31 cellular contexts compared by ENCODE assay signal in the genomic region with DNA sequence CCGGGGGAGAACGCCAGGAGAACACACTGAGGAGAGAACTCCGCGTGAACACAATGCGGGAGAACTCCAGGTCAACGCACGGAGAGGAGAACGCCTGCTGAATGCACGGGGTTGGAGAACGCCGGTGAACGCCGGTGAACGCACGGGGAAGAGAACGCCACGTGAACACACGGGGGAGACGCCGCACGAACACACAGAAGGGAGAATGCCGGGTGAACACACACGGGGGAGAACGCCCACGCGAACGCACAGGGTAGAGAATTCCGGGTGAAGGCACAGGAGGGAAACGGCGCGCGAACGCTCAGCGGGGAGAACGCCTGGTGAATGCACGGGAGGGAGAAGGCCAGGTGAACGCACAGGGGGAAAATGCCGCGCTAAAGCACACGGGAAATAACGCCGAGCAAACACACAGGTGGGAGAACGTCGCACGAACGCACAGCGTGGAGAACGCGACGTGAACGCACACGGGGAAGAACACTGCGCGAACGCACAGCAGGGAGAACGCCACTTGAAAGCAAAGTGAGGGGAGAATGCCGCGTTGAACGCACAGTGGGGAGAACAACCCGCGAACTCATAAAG.
"Had no signal": no experiment of that assay in that cellular context is flagged by ENCODE, and none has a peak within 500 bp of the region (broad histone marks: within the 10 kb centered on the region; RNA-seq: fewer than 3 reads in every experiment).

No MANE protein-coding gene starts in this region.

- H3K9ac ChIP-seq: SK-N-SH had no signal

- H3K9me3 Mint-ChIP-seq: activated naive CD4-positive, alpha-beta T cell treated with anti-CD3 and anti-CD28 coated beads, Interleukin-2, amount 10 ng/mL, durations not matched to agents 7 days and 5 days; activated naive CD8-positive, alpha-beta T cell treated with anti-CD3 and anti-CD28 coated beads, Interleukin-2, amount 50 U/mL, for 24 hours; activated T-cell treated with anti-CD3 and anti-CD28 coated beads, Interleukin-2, amount 50 U/mL, for 4 hours; T-helper 1 cell treated with Interleukin-12 subunit alpha and Interleukin-12 subunit beta and Interleukin-4 antibody, amounts not matched to agents 30 μg/mL and 1 μg/mL, for 36 hours had no signal

- H3K36me3 Mint-ChIP-seq: activated CD4-positive, alpha-beta memory T cell treated with anti-CD3 and anti-CD28 coated beads for 36 hours; activated naive CD8-positive, alpha-beta T cell had no signal

- FAIRE-seq: TTC549 had no signal

- DNase-seq: activated CD4-positive, alpha-beta memory T cell treated with anti-CD3 and anti-CD28 coated beads for 36 hours; activated CD4-positive, alpha-beta T cell treated with anti-CD3 and anti-CD28 coated beads for 36 hours; activated CD4-positive, alpha-beta T cell treated with anti-CD3 and anti-CD28 coated beads, Interleukin-2, amount 50 U/mL, for 1 hour; activated CD8-positive, alpha-beta memory T cell treated with anti-CD3 and anti-CD28 coated beads, Interleukin-2, amount 50 U/mL, for 4 hours; activated effector memory CD4-positive, alpha-beta T cell treated with Interleukin-2 at 50 U/mL for 16 hours; activated naive CD4-positive, alpha-beta T cell treated with anti-CD3 and anti-CD28 coated beads, Interleukin-2, amount 10 ng/mL, durations not matched to agents 7 days and 5 days; activated naive CD8-positive, alpha-beta T cell treated with anti-CD3 and anti-CD28 coated beads, Interleukin-2, amount 50 U/mL, for 24 hours; activated T-cell treated with anti-CD3 and anti-CD28 coated beads for 4 hours; activated T-cell treated with anti-CD3 and anti-CD28 coated beads, Interleukin-2, amount 50 U/mL, for 4 hours; anterior cingulate cortex; brain microvascular endothelial cell; central memory CD4-positive, alpha-beta T cell; Karpas-422; KBM-7; NCI-H1048; NCI-H1105 treated with DMSO at 0.1 percent for 48 hours; NCI-H1436; NCI-H1694; NCI-H1930; NCI-H345; NCI-H524 treated with DMSO at 0.1 percent for 48 hours; NK-92 treated with Interleukin-12 subunit alpha and Interleukin-12 subunit beta, amount 100 ng/mL, for 24 hours; PC-3; Peyer's patch; RPMI8226; SHP77 treated with DMSO at 0.1 percent for 48 hours; SK-N-SH had no signal

- H3K27me3 Mint-ChIP-seq: activated CD4-positive, alpha-beta memory T cell treated with anti-CD3 and anti-CD28 coated beads for 36 hours; activated CD4-positive, alpha-beta T cell treated with anti-CD3 and anti-CD28 coated beads for 36 hours; activated naive CD4-positive, alpha-beta T cell treated with anti-CD3 and anti-CD28 coated beads, Interleukin-2, amount 10 ng/mL, durations not matched to agents 7 days and 5 days; activated naive CD8-positive, alpha-beta T cell; activated naive CD8-positive, alpha-beta T cell treated with anti-CD3 and anti-CD28 coated beads, Interleukin-2, amount 50 U/mL, for 24 hours had no signal

- H3K36me3 ChIP-seq: brain microvascular endothelial cell, Peyer's patch, SJSA1 had no signal

- H3K4me2 ChIP-seq: SK-N-SH had no signal

- H3K4me3 Mint-ChIP-seq: activated CD4-positive, alpha-beta memory T cell treated with anti-CD3 and anti-CD28 coated beads for 36 hours; activated CD4-positive, alpha-beta T cell treated with anti-CD3 and anti-CD28 coated beads for 36 hours; activated naive CD4-positive, alpha-beta T cell treated with anti-CD3 and anti-CD28 coated beads, Interleukin-2, amount 10 ng/mL, durations not matched to agents 7 days and 5 days; activated naive CD8-positive, alpha-beta T cell; activated naive CD8-positive, alpha-beta T cell treated with anti-CD3 and anti-CD28 coated beads, Interleukin-2, amount 50 U/mL, for 24 hours; activated T-cell treated with anti-CD3 and anti-CD28 coated beads, Interleukin-2, amount 50 U/mL, for 4 hours; T-helper 1 cell treated with Interleukin-12 subunit alpha and Interleukin-12 subunit beta and Interleukin-4 antibody, amounts not matched to agents 30 μg/mL and 1 μg/mL, for 36 hours had no signal

- ATAC-seq: activated CD4-positive, alpha-beta T cell treated with anti-CD3 and anti-CD28 coated beads for 36 hours; activated naive CD8-positive, alpha-beta T cell treated with anti-CD3 and anti-CD28 coated beads, Interleukin-2, amount 50 U/mL, for 24 hours; activated T-cell treated with anti-CD3 and anti-CD28 coated beads, Interleukin-2, amount 50 U/mL, for 4 hours; PC-3 had no signal

- H3K9me3 ChIP-seq: Peyer's patch, SJSA1, SK-N-SH had no signal

- H3K4me1 Mint-ChIP-seq: activated CD4-positive, alpha-beta T cell treated with anti-CD3 and anti-CD28 coated beads for 36 hours; activated naive CD4-positive, alpha-beta T cell treated with anti-CD3 and anti-CD28 coated beads, Interleukin-2, amount 10 ng/mL, durations not matched to agents 7 days and 5 days; activated naive CD8-positive, alpha-beta T cell treated with anti-CD3 and anti-CD28 coated beads, Interleukin-2, amount 50 U/mL, for 24 hours had no signal

- H3K4me1 ChIP-seq: Peyer's patch, SJSA1 had no signal

- H3K4me3 ChIP-seq: Peyer's patch, SJSA1 had no signal

- H3K27ac ChIP-seq: brain microvascular endothelial cell, Peyer's patch, SJSA1 had no signal

- H3K27ac Mint-ChIP-seq: activated CD4-positive, alpha-beta memory T cell treated with anti-CD3 and anti-CD28 coated beads for 36 hours; activated CD4-positive, alpha-beta T cell treated with anti-CD3 and anti-CD28 coated beads for 36 hours; activated naive CD4-positive, alpha-beta T cell treated with anti-CD3 and anti-CD28 coated beads, Interleukin-2, amount 10 ng/mL, durations not matched to agents 7 days and 5 days; activated naive CD8-positive, alpha-beta T cell; activated naive CD8-positive, alpha-beta T cell treated with anti-CD3 and anti-CD28 coated beads, Interleukin-2, amount 50 U/mL, for 24 hours had no signal

- H3K27me3 ChIP-seq: Peyer's patch had no signal
